In genomic region chr2:120678926-120679325, GRCh38 we compare ENCODE assay signal across 26 cellular contexts. TPM values are rescaled to one million over a fixed set of nuclear protein-coding genes. Genes with fewer than 3 reads are reported as not detected.
"Had no signal": no experiment of that assay in that cellular context is flagged by ENCODE, and none has a peak within 500 bp of the region (broad histone marks: within the 10 kb centered on the region; RNA-seq: fewer than 3 reads in every experiment).

No MANE protein-coding gene starts in this region.

- H3K4me3 ChIP-seq: coronary artery, dorsolateral prefrontal cortex, gastrocnemius medialis, left lung, lung, mucosa of descending colon, smooth muscle cell, transverse colon, uterus had no signal

- H3K27ac Mint-ChIP-seq: activated naive CD4-positive, alpha-beta T cell treated with anti-CD3 and anti-CD28 coated beads for 36 hours; activated naive CD8-positive, alpha-beta T cell treated with anti-CD3 and anti-CD28 coated beads for 36 hours; natural killer cell treated with Interleukin-12 subunit alpha and Interleukin-12 subunit beta and Interleukin-15 and Interleukin-18, amount 100 ng/mL, for 72 hours; progenitor cell of endocrine pancreas had no signal

- H3K27me3 ChIP-seq: brain microvascular endothelial cell, uterus had no signal

- DNase-seq: activated CD4-positive, alpha-beta T cell treated with anti-CD3 and anti-CD28 coated beads for 4 hours; activated CD4-positive, alpha-beta T cell treated with anti-CD3 and anti-CD28 coated beads, Interleukin-2, amount 50 U/mL, for 4 hours; activated effector memory CD4-positive, alpha-beta T cell treated with Interleukin-2 at 50 U/mL for 16 hours; activated naive CD4-positive, alpha-beta T cell treated with anti-CD3 and anti-CD28 coated beads for 36 hours; activated naive CD8-positive, alpha-beta T cell treated with anti-CD3 and anti-CD28 coated beads for 36 hours; amniotic stem cell; brain microvascular endothelial cell; effector memory CD4-positive, alpha-beta T cell; erythroblast; gastrocnemius medialis; glutamatergic neuron; left lung; mesendoderm; mucosa of descending colon; stimulated activated CD4-positive, alpha-beta T cell treated with anti-CD3 and anti-CD28 coated beads, Interleukin-15, amount 100 ng/mL, for 24 hours; stimulated activated CD4-positive, alpha-beta T cell treated with anti-CD3 and anti-CD28 coated beads, Interleukin-2, amount 100 ng/mL, for 24 hours; transverse colon; uterus had no signal

- H3K27ac ChIP-seq: brain microvascular endothelial cell, coronary artery, dorsolateral prefrontal cortex, gastrocnemius medialis, left lung, neutrophil, transverse colon, uterus, VCaP had no signal

- H3K9me3 Mint-ChIP-seq: activated naive CD4-positive, alpha-beta T cell treated with anti-CD3 and anti-CD28 coated beads for 36 hours; activated naive CD8-positive, alpha-beta T cell treated with anti-CD3 and anti-CD28 coated beads for 36 hours; natural killer cell treated with Interleukin-12 subunit alpha and Interleukin-12 subunit beta and Interleukin-15 and Interleukin-18, amount 100 ng/mL, for 72 hours had no signal

- H3K4me3 Mint-ChIP-seq: activated naive CD4-positive, alpha-beta T cell treated with anti-CD3 and anti-CD28 coated beads for 36 hours; activated naive CD8-positive, alpha-beta T cell treated with anti-CD3 and anti-CD28 coated beads for 36 hours; natural killer cell treated with Interleukin-12 subunit alpha and Interleukin-12 subunit beta and Interleukin-15 and Interleukin-18, amount 100 ng/mL, for 72 hours had no signal

- ATAC-seq: gastrocnemius medialis; left lung; mucosa of descending colon; natural killer cell treated with Interleukin-12 subunit alpha and Interleukin-12 subunit beta and Interleukin-15 and Interleukin-18, amount 100 ng/mL, for 72 hours had no signal

- H3K9me3 ChIP-seq: gastrocnemius medialis, left lung, mucosa of descending colon, neutrophil, transverse colon, uterus had no signal

- H3K36me3 Mint-ChIP-seq: activated naive CD8-positive, alpha-beta T cell treated with anti-CD3 and anti-CD28 coated beads for 36 hours; natural killer cell treated with Interleukin-12 subunit alpha and Interleukin-12 subunit beta and Interleukin-15 and Interleukin-18, amount 100 ng/mL, for 72 hours had no signal

- H3K4me1 ChIP-seq: left lung, uterus had no signal

- H3K36me3 ChIP-seq: brain microvascular endothelial cell, gastrocnemius medialis, left lung, neutrophil, transverse colon, uterus had no signal

RNA-seq across cellular contexts. Expression of gene GLI2, which starts 56.7 kb away (rescaled TPM):
- total RNA-seq: activated naive CD4-positive, alpha-beta T cell treated with anti-CD3 and anti-CD28 coated beads for 36 hours; activated naive CD8-positive, alpha-beta T cell treated with anti-CD3 and anti-CD28 coated beads for 36 hours had no signal
